12 cellular contexts compared by ENCODE assay signal in genomic region chr1:159889202-159889601, GRCh38. TPM values are rescaled to one million over a fixed set of nuclear protein-coding genes. Genes with fewer than 3 reads are reported as not detected.
A peak's percentile ranks its signal among the peaks of the same experiment; 100 is the strongest.
DNase-seq lines count a peak whose midpoint lies in the region; ATAC-seq and TF ChIP-seq lines count a peak whose summit lies in the region.
"Had no signal": no experiment of that assay in that cellular context is flagged by ENCODE, and none has a peak within 500 bp of the region (broad histone marks: within the 10 kb centered on the region; RNA-seq: fewer than 3 reads in every experiment).

No MANE protein-coding gene starts in this region.

- no peaks in the 10 kb centered on the region for H3K9me3 ChIP-seq in adrenal gland (replicated peaks in 1 of 3)
- no peaks in the 10 kb centered on the region for H3K9me3 ChIP-seq in skeletal muscle tissue (ENCODE audit: control insufficient read depth in 3 of 3, low read length in 3 of 3)

- no peak overlapping the region for H3K9ac ChIP-seq in skeletal muscle tissue (ENCODE audit: low read depth in 1 of 3, low read length in 3 of 3)

- H3K4me1 ChIP-seq in adrenal gland (replicated peaks in 1 of 2), result peaks cover 8 to 21% of the 10 kb centered on the region in 2 donors
- H3K4me1 ChIP-seq in skeletal muscle tissue (ENCODE audit: control insufficient read depth in 3 of 3, insufficient read depth in 3 of 3, low read length in 3 of 3), result peaks cover 9 to 14% (median 11%) of the 10 kb centered on the region in 3 donors

- DNase-seq in GM06990 (ENCODE audit: extremely low read depth, insufficient read length) (peak; percentile 36), adrenal gland (no peak), AG08395 (ENCODE audit: low spot score) (no peak), GM03348 (ENCODE audit: low spot score) (no peak)
- DNase-seq in activated CD4-positive, alpha-beta T cell treated with anti-CD3 and anti-CD28 coated beads, Interleukin-2, amount 50 U/mL, for 48 hours, result no peak
- DNase-seq: activated CD4-positive, alpha-beta T cell treated with anti-CD3 and anti-CD28 coated beads, Interleukin-2, amount 10 ng/mL, durations not matched to agents 24 days and 14 days; activated naive CD4-positive, alpha-beta T cell treated with Interleukin-2 at 50 U/mL for 16 hours; NCI-H1092; stimulated activated CD8-positive, alpha-beta memory T cell treated with anti-CD3 and anti-CD28 coated beads, Interleukin-4, amount 100 ng/mL, for 48 hours had no signal

- 91 to 98% (median 94%) methylated on average over 4 of the region's 4 CpGs for WGBS in adrenal gland, 4 donors

- ATAC-seq in HG03342 (IDR thresholded peaks at IDR 0.05; ENCODE audit: unreplicated experiment), result peak; percentile 31

- TF ChIP-seq POLR2A in adrenal gland (IDR thresholded peaks at IDR 0.05), result no peak

- H3K36me3 ChIP-seq in GM06990 (ENCODE audit: control insufficient read depth, insufficient read depth, low read length) (no peaks in the 10 kb centered on the region), adrenal gland (replicated peaks in 1 of 2) (no peaks in the 10 kb centered on the region), skeletal muscle tissue (ENCODE audit: control insufficient read depth in 3 of 3, insufficient read depth in 3 of 3, low read length in 3 of 3) (no peaks in the 10 kb centered on the region)

- H3K27ac ChIP-seq in adrenal gland (peak overlapping the region in 3 of 5 donors; percentile 22 to 82 (median 68)), skeletal muscle tissue (ENCODE audit: low read depth, low read length) (peak overlapping the region; percentile 41)

- intact Hi-C loops in adrenal gland (cut with DNase I), result loop anchor here in 1 of 2 donors (2.0 kb wide), 1 partner anchor 88 kb away; no protein-coding TSS in a partner anchor

- TF ChIP-seq CTCF in GM06990 (IDR thresholded peaks at IDR 0.05; ENCODE audit: insufficient read depth, low read length, poor library complexity, severe bottlenecking) (no peak), adrenal gland (IDR thresholded peaks at IDR 0.05) (no peak)

- H3K4me3 ChIP-seq in GM06990 (replicated peaks; ENCODE audit: low read depth, low read length) (no peak overlapping the region), adrenal gland (no peak overlapping the region), skeletal muscle tissue (ENCODE audit: low read length in 3 of 3) (no peak overlapping the region)

- no peaks in the 10 kb centered on the region for H3K27me3 ChIP-seq in GM06990 (replicated peaks; ENCODE audit: control insufficient read depth, insufficient read depth, low read length)
- H3K27me3 ChIP-seq in adrenal gland, result no peaks in the 10 kb centered on the region
- no peaks in the 10 kb centered on the region for H3K27me3 ChIP-seq in skeletal muscle tissue (ENCODE audit: control insufficient read depth in 3 of 3, insufficient read depth in 3 of 3, low read length in 3 of 3)

RNA-seq across cellular contexts. Expression of gene CFAP45, which starts 10.8 kb away (rescaled TPM):
- total RNA-seq in adrenal gland, result under 1 TPM in 2 of 8 donors, not detected in 6; 0.14 to 0.81 TPM
- polyA plus RNA-seq in adrenal gland, result under 1 TPM; 0.30 to 0.42 (median 0.40) TPM
- not detected for total RNA-seq in skeletal muscle tissue

RNA-seq across cellular contexts. Expression of gene VSIG8, which starts 26.7 kb away (rescaled TPM):
- total RNA-seq in adrenal gland (under 1 TPM in 1 of 8 donors, not detected in 7; 0.14 TPM), skeletal muscle tissue (not detected)
- under 1 TPM in 2 of 3 donors, not detected in 1; 0.20 to 0.80 TPM for polyA plus RNA-seq in adrenal gland
- total RNA-seq: activated CD4-positive, alpha-beta T cell treated with anti-CD3 and anti-CD28 coated beads, Interleukin-2, amount 10 ng/mL, durations not matched to agents 24 days and 14 days had no signal

RNA-seq across cellular contexts. Expression of gene TAGLN2, which starts 36.1 kb away (rescaled TPM):
- 100 to 1,000 TPM in 7 of 8 donors, 10 to 100 TPM in 1; 87.1 to 185 (median 143) TPM for total RNA-seq in adrenal gland
- polyA plus RNA-seq in adrenal gland, result 100 to 1,000 TPM; 124 to 215 (median 192) TPM
- 85.1 TPM for total RNA-seq in skeletal muscle tissue

RNA-seq across cellular contexts. Expression of gene IGSF9, which starts 56.2 kb away (rescaled TPM):
- total RNA-seq in adrenal gland, result under 1 TPM in 3 of 8 donors, not detected in 5; 0.14 to 0.32 (median 0.23) TPM
- under 1 TPM in 2 of 3 donors, not detected in 1; 0.10 to 0.16 TPM for polyA plus RNA-seq in adrenal gland
- under 0.01 TPM for total RNA-seq in skeletal muscle tissue
- total RNA-seq: activated CD4-positive, alpha-beta T cell treated with anti-CD3 and anti-CD28 coated beads, Interleukin-2, amount 10 ng/mL, durations not matched to agents 24 days and 14 days; NCI-H460 had no signal
